In the genomic region with DNA sequence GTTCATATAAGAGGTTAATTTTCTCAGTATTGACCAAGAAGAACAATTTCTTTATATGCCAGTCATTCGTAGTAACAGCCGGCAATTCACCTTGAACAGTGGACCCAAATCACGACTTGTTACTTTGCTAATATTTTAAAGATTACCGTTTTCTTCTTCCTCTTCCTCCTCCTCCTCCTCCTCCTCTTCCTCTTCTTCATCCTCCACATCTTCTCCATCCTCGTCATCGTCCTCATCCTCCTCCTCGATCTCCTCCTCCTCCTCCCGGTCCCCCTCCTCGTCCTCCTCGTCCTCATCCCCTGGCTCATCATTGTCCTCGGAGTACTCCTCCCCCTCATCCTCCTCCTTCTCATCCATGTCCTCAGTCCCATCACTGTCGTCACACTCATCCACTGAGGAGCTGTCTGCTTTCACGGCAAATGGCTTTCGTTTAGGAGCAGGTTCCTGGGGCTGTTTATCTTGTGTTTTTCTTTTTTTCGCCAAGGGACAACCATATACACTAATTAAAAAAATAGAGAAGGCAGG, we compare ENCODE assay signal across 3 cellular contexts.
TF ChIP-seq lines count a peak whose summit lies in the region.

No MANE protein-coding gene starts in this region.

TF ChIP-seq in HepG2, 621 proteins besides CTCF, POLR2A, EP300 and RAD21:
- TF ChIP-seq CREB1 (IDR thresholded peaks at IDR 0.05) = peak; percentile 58; the same call in 1 of the 2 replicates
- no peak for TF ChIP-seq CREB1 (CRISPR knock-in tag; IDR thresholded peaks at IDR 0.05)
- TF ChIP-seq, protein P1, sequence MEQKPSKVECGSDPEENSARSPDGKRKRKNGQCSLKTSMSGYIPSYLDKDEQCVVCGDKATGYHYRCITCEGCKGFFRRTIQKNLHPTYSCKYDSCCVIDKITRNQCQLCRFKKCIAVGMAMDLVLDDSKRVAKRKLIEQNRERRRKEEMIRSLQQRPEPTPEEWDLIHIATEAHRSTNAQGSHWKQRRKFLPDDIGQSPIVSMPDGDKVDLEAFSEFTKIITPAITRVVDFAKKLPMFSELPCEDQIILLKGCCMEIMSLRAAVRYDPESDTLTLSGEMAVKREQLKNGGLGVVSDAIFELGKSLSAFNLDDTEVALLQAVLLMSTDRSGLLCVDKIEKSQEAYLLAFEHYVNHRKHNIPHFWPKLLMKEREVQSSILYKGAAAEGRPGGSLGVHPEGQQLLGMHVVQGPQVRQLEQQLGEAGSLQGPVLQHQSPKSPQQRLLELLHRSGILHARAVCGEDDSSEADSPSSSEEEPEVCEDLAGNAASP (CRISPR knock-in tag; IDR thresholded peaks at IDR 0.05; ENCODE audit: borderline replicate concordance) = no peak
- no peak for TF ChIP-seq JUND (CRISPR knock-in tag; IDR thresholded peaks at IDR 0.05)
TF ChIP-seq in HepG2: peak in this region for 1.

TF ChIP-seq in HEK293, 187 proteins besides CTCF, POLR2A, EP300 and RAD21:
- no peak for TF ChIP-seq MZF1 (tag by site-specific recombination; IDR thresholded peaks at IDR 0.05; ENCODE audit: borderline replicate concordance)
- TF ChIP-seq, protein P2, sequence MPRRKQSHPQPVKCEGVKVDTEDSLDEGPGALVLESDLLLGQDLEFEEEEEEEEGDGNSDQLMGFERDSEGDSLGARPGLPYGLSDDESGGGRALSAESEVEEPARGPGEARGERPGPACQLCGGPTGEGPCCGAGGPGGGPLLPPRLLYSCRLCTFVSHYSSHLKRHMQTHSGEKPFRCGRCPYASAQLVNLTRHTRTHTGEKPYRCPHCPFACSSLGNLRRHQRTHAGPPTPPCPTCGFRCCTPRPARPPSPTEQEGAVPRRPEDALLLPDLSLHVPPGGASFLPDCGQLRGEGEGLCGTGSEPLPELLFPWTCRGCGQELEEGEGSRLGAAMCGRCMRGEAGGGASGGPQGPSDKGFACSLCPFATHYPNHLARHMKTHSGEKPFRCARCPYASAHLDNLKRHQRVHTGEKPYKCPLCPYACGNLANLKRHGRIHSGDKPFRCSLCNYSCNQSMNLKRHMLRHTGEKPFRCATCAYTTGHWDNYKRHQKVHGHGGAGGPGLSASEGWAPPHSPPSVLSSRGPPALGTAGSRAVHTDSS (tag by site-specific recombination; IDR thresholded peaks at IDR 0.05) = peak; percentile 79

TF ChIP-seq in K562, 482 proteins besides CTCF, POLR2A, EP300 and RAD21:
- TF ChIP-seq RCOR1 (IDR thresholded peaks at IDR 0.05; ENCODE audit: borderline replicate concordance in 1 of 2, low read depth in 2 of 2, low read length in 2 of 2) (no peak), ZNF263 (CRISPR knock-in tag; IDR thresholded peaks at IDR 0.05; ENCODE audit: borderline replicate concordance) (peak; percentile 56)
TF ChIP-seq in K562: peak in this region for 1.
